Comparison of ENCODE assay signal across 26 cellular contexts in genomic region chr16:86370036-86370435, GRCh38.
"Had no signal": no experiment of that assay in that cellular context is flagged by ENCODE, and none has a peak within 500 bp of the region (broad histone marks: within the 10 kb centered on the region; RNA-seq: fewer than 3 reads in every experiment).

No MANE protein-coding gene starts in this region.

- H3K27ac Mint-ChIP-seq: activated CD4-positive, alpha-beta memory T cell treated with anti-CD3 and anti-CD28 coated beads for 36 hours; activated CD4-positive, alpha-beta T cell treated with anti-CD3 and anti-CD28 coated beads for 36 hours; activated CD4-positive, alpha-beta T cell treated with anti-CD3 and anti-CD28 coated beads, Interleukin-2, amount 10 ng/mL, durations not matched to agents 24 days and 14 days; activated CD8-positive, alpha-beta memory T cell treated with anti-CD3 and anti-CD28 coated beads, Interleukin-2, amount 10 ng/mL, durations not matched to agents 7 days and 5 days; activated CD8-positive, alpha-beta T cell treated with anti-CD3 and anti-CD28 coated beads, Interleukin-2, amount 10 ng/mL, durations not matched to agents 7 days and 5 days; activated naive CD4-positive, alpha-beta T cell treated with anti-CD3 and anti-CD28 coated beads for 36 hours; activated naive CD4-positive, alpha-beta T cell treated with anti-CD3 and anti-CD28 coated beads, Interleukin-2, amount 50 U/mL, for 24 hours; activated naive CD8-positive, alpha-beta T cell treated with anti-CD3 and anti-CD28 coated beads for 36 hours; activated naive CD8-positive, alpha-beta T cell treated with anti-CD3 and anti-CD28 coated beads, Interleukin-2, amount 50 U/mL, for 24 hours; activated T-helper 1 cell treated with anti-CD3 and anti-CD28 coated beads, Interleukin-12 subunit alpha, Interleukin-12 subunit beta, Interleukin-2, Interleukin-4 antibody, amounts not matched to agents 30 ng/mL and 10 ng/mL and 1 ng/mL, durations not matched to agents 14 hours and 24 hours and 36 hours; activated T-helper 2 cell treated with anti-CD3 and anti-CD28 coated beads, Interferon-gamma antibody, Interleukin-2, Interleukin-4, amounts not matched to agents 10 μg/mL and 5 μg/mL and 100 μg/mL, durations not matched to agents 14 hours and 24 hours and 36 hours had no signal

- DNase-seq: activated CD4-positive, alpha-beta memory T cell treated with anti-CD3 and anti-CD28 coated beads for 36 hours; activated CD4-positive, alpha-beta T cell treated with anti-CD3 and anti-CD28 coated beads for 36 hours; activated CD4-positive, alpha-beta T cell treated with anti-CD3 and anti-CD28 coated beads, Interleukin-2, amount 10 ng/mL, durations not matched to agents 24 days and 14 days; activated CD4-positive, CD25-positive, alpha-beta regulatory T cell; activated CD4-positive, CD25-positive, alpha-beta regulatory T cell treated with anti-CD3 and anti-CD28 coated beads, Interleukin-2, amount 50 U/mL, for 72 hours; activated CD8-positive, alpha-beta memory T cell treated with anti-CD3 and anti-CD28 coated beads, Interleukin-2, amount 10 ng/mL, durations not matched to agents 7 days and 5 days; activated CD8-positive, alpha-beta memory T cell treated with anti-CD3 and anti-CD28 coated beads, Interleukin-2, amount 50 U/mL, for 4 hours; activated CD8-positive, alpha-beta T cell treated with anti-CD3 and anti-CD28 coated beads, Interleukin-2, amount 10 ng/mL, durations not matched to agents 7 days and 5 days; activated effector memory CD4-positive, alpha-beta T cell treated with anti-CD3 and anti-CD28 coated beads, Interleukin-2, amount 50 U/mL, for 16 hours; activated naive CD4-positive, alpha-beta T cell treated with anti-CD3 and anti-CD28 coated beads for 36 hours; activated naive CD8-positive, alpha-beta T cell treated with anti-CD3 and anti-CD28 coated beads for 36 hours; activated naive CD8-positive, alpha-beta T cell treated with anti-CD3 and anti-CD28 coated beads, Interleukin-2, amount 50 U/mL, for 24 hours; activated T-cell treated with anti-CD3 and anti-CD28 coated beads, Interleukin-2, amount 50 U/mL, for 1 hour; activated T-cell treated with anti-CD3 and anti-CD28 coated beads, Interleukin-2, amount 50 U/mL, for 48 hours; adrenal gland; body of pancreas; caudate nucleus; effector CD8-positive, alpha-beta T cell; esophagus squamous epithelium; foreskin melanocyte; heart right ventricle; T-helper 2 cell had no signal

- H3K4me1 Mint-ChIP-seq: activated CD4-positive, alpha-beta T cell treated with anti-CD3 and anti-CD28 coated beads for 36 hours; activated CD4-positive, alpha-beta T cell treated with anti-CD3 and anti-CD28 coated beads, Interleukin-2, amount 10 ng/mL, durations not matched to agents 24 days and 14 days; activated CD8-positive, alpha-beta memory T cell treated with anti-CD3 and anti-CD28 coated beads, Interleukin-2, amount 10 ng/mL, durations not matched to agents 7 days and 5 days; activated naive CD4-positive, alpha-beta T cell treated with anti-CD3 and anti-CD28 coated beads, Interleukin-2, amount 50 U/mL, for 24 hours; activated naive CD8-positive, alpha-beta T cell treated with anti-CD3 and anti-CD28 coated beads for 36 hours; activated naive CD8-positive, alpha-beta T cell treated with anti-CD3 and anti-CD28 coated beads, Interleukin-2, amount 50 U/mL, for 24 hours had no signal

- H3K36me3 Mint-ChIP-seq: activated CD4-positive, alpha-beta memory T cell treated with anti-CD3 and anti-CD28 coated beads for 36 hours; activated CD8-positive, alpha-beta memory T cell treated with anti-CD3 and anti-CD28 coated beads, Interleukin-2, amount 10 ng/mL, durations not matched to agents 7 days and 5 days; activated naive CD4-positive, alpha-beta T cell treated with anti-CD3 and anti-CD28 coated beads, Interleukin-2, amount 50 U/mL, for 24 hours; activated naive CD8-positive, alpha-beta T cell treated with anti-CD3 and anti-CD28 coated beads for 36 hours had no signal

- ATAC-seq: activated CD4-positive, alpha-beta T cell treated with anti-CD3 and anti-CD28 coated beads for 36 hours; activated CD8-positive, alpha-beta memory T cell treated with anti-CD3 and anti-CD28 coated beads, Interleukin-2, amount 10 ng/mL, durations not matched to agents 7 days and 5 days; activated CD8-positive, alpha-beta T cell treated with anti-CD3 and anti-CD28 coated beads, Interleukin-2, amount 10 ng/mL, durations not matched to agents 7 days and 5 days; activated naive CD8-positive, alpha-beta T cell treated with anti-CD3 and anti-CD28 coated beads, Interleukin-2, amount 50 U/mL, for 24 hours; body of pancreas; gastroesophageal sphincter; heart right ventricle had no signal

- H3K9me3 Mint-ChIP-seq: activated CD4-positive, alpha-beta T cell treated with anti-CD3 and anti-CD28 coated beads, Interleukin-2, amount 10 ng/mL, durations not matched to agents 24 days and 14 days; activated naive CD4-positive, alpha-beta T cell treated with anti-CD3 and anti-CD28 coated beads, Interleukin-2, amount 50 U/mL, for 24 hours; activated naive CD8-positive, alpha-beta T cell treated with anti-CD3 and anti-CD28 coated beads for 36 hours; activated naive CD8-positive, alpha-beta T cell treated with anti-CD3 and anti-CD28 coated beads, Interleukin-2, amount 50 U/mL, for 24 hours; activated T-helper 1 cell treated with anti-CD3 and anti-CD28 coated beads, Interleukin-12 subunit alpha, Interleukin-12 subunit beta, Interleukin-2, Interleukin-4 antibody, amounts not matched to agents 30 ng/mL and 10 ng/mL and 1 ng/mL, durations not matched to agents 14 hours and 24 hours and 36 hours; activated T-helper 2 cell treated with anti-CD3 and anti-CD28 coated beads, Interferon-gamma antibody, Interleukin-2, Interleukin-4, amounts not matched to agents 10 μg/mL and 5 μg/mL and 100 μg/mL, durations not matched to agents 14 hours and 24 hours and 36 hours had no signal

- H3K4me3 Mint-ChIP-seq: activated CD4-positive, alpha-beta memory T cell treated with anti-CD3 and anti-CD28 coated beads for 36 hours; activated CD4-positive, alpha-beta T cell treated with anti-CD3 and anti-CD28 coated beads for 36 hours; activated CD4-positive, alpha-beta T cell treated with anti-CD3 and anti-CD28 coated beads, Interleukin-2, amount 10 ng/mL, durations not matched to agents 24 days and 14 days; activated CD8-positive, alpha-beta memory T cell treated with anti-CD3 and anti-CD28 coated beads, Interleukin-2, amount 10 ng/mL, durations not matched to agents 7 days and 5 days; activated CD8-positive, alpha-beta T cell treated with anti-CD3 and anti-CD28 coated beads, Interleukin-2, amount 10 ng/mL, durations not matched to agents 7 days and 5 days; activated naive CD4-positive, alpha-beta T cell treated with anti-CD3 and anti-CD28 coated beads for 36 hours; activated naive CD4-positive, alpha-beta T cell treated with anti-CD3 and anti-CD28 coated beads, Interleukin-2, amount 50 U/mL, for 24 hours; activated naive CD8-positive, alpha-beta T cell treated with anti-CD3 and anti-CD28 coated beads for 36 hours; activated naive CD8-positive, alpha-beta T cell treated with anti-CD3 and anti-CD28 coated beads, Interleukin-2, amount 50 U/mL, for 24 hours; activated T-helper 1 cell treated with anti-CD3 and anti-CD28 coated beads, Interleukin-12 subunit alpha, Interleukin-12 subunit beta, Interleukin-2, Interleukin-4 antibody, amounts not matched to agents 30 ng/mL and 10 ng/mL and 1 ng/mL, durations not matched to agents 14 hours and 24 hours and 36 hours had no signal
